ENCODE assay signal across 31 cellular contexts in the genomic region with DNA sequence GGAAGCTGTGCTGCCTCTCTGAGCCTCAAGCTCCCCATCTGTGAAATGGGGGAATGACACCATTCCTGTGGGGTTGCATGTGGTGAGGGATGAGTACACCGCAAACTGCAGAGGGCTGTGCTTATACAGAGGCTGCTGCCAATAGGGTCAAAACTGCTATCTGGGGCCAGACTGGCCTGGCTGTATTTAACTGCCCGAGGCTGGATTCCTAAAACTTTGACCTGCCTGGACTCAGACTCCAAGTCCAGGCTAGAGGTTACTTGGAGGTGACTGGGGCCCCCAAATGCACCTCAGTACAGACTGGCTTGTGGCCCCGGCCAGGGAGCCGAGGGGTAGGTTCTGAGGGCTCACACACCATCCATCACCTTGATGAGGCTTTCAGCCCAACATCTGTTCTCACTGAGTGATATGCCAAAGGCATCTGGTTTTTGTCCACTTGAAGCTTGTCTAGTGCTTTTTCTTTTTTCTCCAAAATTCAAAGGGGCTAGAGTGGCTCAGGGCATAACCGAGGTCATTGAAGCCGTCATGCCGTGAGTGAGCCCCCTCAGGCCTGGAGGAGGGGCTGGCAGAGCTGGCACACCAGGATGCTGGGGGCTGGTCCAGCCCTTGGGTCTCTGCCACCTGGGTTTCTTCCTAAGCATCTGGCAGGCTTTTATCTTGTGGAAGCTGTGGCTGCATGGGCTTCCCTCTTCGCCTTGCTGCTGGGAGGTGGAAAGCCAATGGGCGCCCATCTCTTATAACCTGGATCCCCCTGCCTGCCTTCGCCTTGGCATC. TPM values are rescaled to one million over a fixed set of nuclear protein-coding genes. Genes with fewer than 3 reads are reported as not detected.
A peak's percentile ranks its signal among the peaks of the same experiment; 100 is the strongest.
DNase-seq lines count a peak whose midpoint lies in the region; ATAC-seq, FAIRE-seq and TF ChIP-seq lines count a peak whose summit lies in the region.
"Had no signal": no experiment of that assay in that cellular context is flagged by ENCODE, and none has a peak within 500 bp of the region (broad histone marks: within the 10 kb centered on the region; RNA-seq: fewer than 3 reads in every experiment).

No MANE protein-coding gene starts in this region.

- TF ChIP-seq POLR2A in HepG2 (IDR thresholded peaks at IDR 0.05; ENCODE audit: insufficient read depth in 1 of 2, low read depth in 2 of 2, low read length in 2 of 2) = no peak
- TF ChIP-seq POLR2A in uterus (IDR thresholded peaks at IDR 0.05) = no peak

- WGBS in HepG2 (ENCODE audit: low lambda C conversion rate) = 87% methylated on average over 4 of the region's 10 CpGs

- H3K4me2 ChIP-seq in HepG2 (ENCODE audit: low read depth, low read length) = no peak overlapping the region
- H3K4me2 ChIP-seq: A549, hepatocyte had no signal

- H3K9ac ChIP-seq in HepG2 (ENCODE audit: insufficient read depth, low read depth, low read length) = no peak overlapping the region

- no peaks in the 10 kb centered on the region for H4K20me1 ChIP-seq in HepG2 (ENCODE audit: insufficient read depth, low read length)

- no peak for TF ChIP-seq RAD21 in HepG2 (CRISPR knock-in tag; IDR thresholded peaks at IDR 0.05)

- no peak overlapping the region for H2AFZ ChIP-seq in HepG2 (ENCODE audit: low read length)
- H2AFZ ChIP-seq: hepatocyte had no signal

- no peaks in the 10 kb centered on the region for H3K9me3 ChIP-seq in right atrium auricular region
- no peaks in the 10 kb centered on the region for H3K9me3 ChIP-seq in HepG2 (ENCODE audit: low read length)
- H3K9me3 ChIP-seq in uterus = no peaks in the 10 kb centered on the region
- H3K9me3 ChIP-seq: A549, thoracic aorta had no signal

- no TSS peak for BruUV-seq in HepG2 (replicated peaks; lab: Mats Ljungman, UMichigan)

- intact Hi-C loops in Right ventricle myocardium inferior (cut with DNase I) = no loop called here
- intact Hi-C loops in HepG2 (cut with micrococcal nuclease; ENCODE audit: unreplicated experiment) = no loop called here
- intact Hi-C loops in uterus (cut with DNase I; ENCODE audit: low total_unique reads) = no loop called here

- CTCF ChIA-PET in HepG2 (lab: Yijun Ruan, JAX; ENCODE audit: low intra/inter-chr PET ratio, low total read pairs) = no interaction called here

- H3K27ac ChIP-seq in right atrium auricular region = no peak overlapping the region
- H3K27ac ChIP-seq in HepG2 (ENCODE audit: extremely low read length, insufficient read depth, low read length) = no peak overlapping the region
- H3K27ac ChIP-seq in uterus = no peak overlapping the region
- H3K27ac ChIP-seq: A549, hepatocyte, thoracic aorta had no signal

- POLR2A ChIA-PET in HepG2 (lab: Yijun Ruan, JAX) = no interaction called here

- in situ Hi-C loops in HepG2 (cut with HindIII; ENCODE audit: extremely low pct_ligation_motif_present, low pct_unique_long_range_greater_than_20kb) = loop anchor here (10.0 kb wide), 1 partner anchor 106 kb away; the partner anchor contains the start of gene SCUBE1

- no peak for TF ChIP-seq CTCF in right atrium auricular region (IDR thresholded peaks at IDR 0.05)
- TF ChIP-seq CTCF in fibroblast of mammary gland (conservative IDR thresholded peaks at IDR 0.05; ENCODE audit: control insufficient read depth, insufficient read depth, low read depth, low read length) = no peak
- no peak for TF ChIP-seq CTCF in HepG2 (CRISPR knock-in tag; IDR thresholded peaks at IDR 0.05)
- TF ChIP-seq CTCF in uterus (IDR thresholded peaks at IDR 0.05) = no peak

- H3K36me3 ChIP-seq in right atrium auricular region (no peaks in the 10 kb centered on the region), HepG2 (replicated peaks in 1 of 2; ENCODE audit: control insufficient read depth in 1 of 2, insufficient read depth in 2 of 2, low read length in 2 of 2) (no peaks in the 10 kb centered on the region), uterus (no peaks in the 10 kb centered on the region)
- H3K36me3 ChIP-seq: thoracic aorta had no signal

- DNase-seq in Right ventricle myocardium inferior (ENCODE audit: missing footprints) (no peak), right atrium auricular region (ENCODE audit: low spot score) (no peak), fibroblast of mammary gland (ENCODE audit: low read depth) (peak; percentile 17), HepG2 (ENCODE audit: low spot score) (no peak), uterus (peak; percentile 27 to 58)
- DNase-seq in effector CD4-positive, alpha-beta T cell = no peak
- DNase-seq: activated CD4-positive, alpha-beta memory T cell treated with anti-CD3 and anti-CD28 coated beads for 36 hours; activated CD4-positive, CD25-positive, alpha-beta regulatory T cell treated with anti-CD3 and anti-CD28 coated beads, Interleukin-2, amount 50 U/mL, for 72 hours; activated naive CD4-positive, alpha-beta T cell; activated naive CD8-positive, alpha-beta T cell treated with anti-CD3 and anti-CD28 coated beads, Interleukin-2, amount 50 U/mL, for 24 hours; activated T-cell treated with anti-CD3 and anti-CD28 coated beads, Interleukin-2, amount 50 U/mL, for 72 hours; caudate nucleus; CD4-positive, alpha-beta memory T cell; cortex of kidney; erythroblast; foreskin melanocyte; H9; MV-4-11; NCI-H1436; NCI-H510A; PC-3; posterior cingulate gyrus; stimulated activated CD8-positive, alpha-beta memory T cell treated with anti-CD3 and anti-CD28 coated beads, Interleukin-4, amount 100 ng/mL, for 48 hours; stimulated activated naive CD8-positive, alpha-beta T cell treated with anti-CD3 and anti-CD28 coated beads, Interleukin-15, amount 100 ng/mL, for 72 hours had no signal

- no peak for FAIRE-seq in HepG2 (lab: Jason Lieb, UNC)
- FAIRE-seq: A549, D721Med, urothelium cell line had no signal

- H3K4me3 ChIP-seq in right atrium auricular region = no peak overlapping the region
- H3K4me3 ChIP-seq in fibroblast of mammary gland (ENCODE audit: control insufficient read depth, low read depth, low read length) = no peak overlapping the region
- no peak overlapping the region for H3K4me3 ChIP-seq in HepG2 (replicated peaks in 1 of 3; ENCODE audit: insufficient read depth in 1 of 3, low read depth in 2 of 3, low read length in 3 of 3)
- no peak overlapping the region for H3K4me3 ChIP-seq in uterus
- H3K4me3 ChIP-seq: A549, hepatocyte, thoracic aorta had no signal

- peak; percentile 23 for ATAC-seq in Right ventricle myocardium inferior
- ATAC-seq in HepG2 = no peak
- ATAC-seq in HG02571 (IDR thresholded peaks at IDR 0.05; ENCODE audit: unreplicated experiment) = no peak
- no peak for ATAC-seq in GM21576 (IDR thresholded peaks at IDR 0.05; ENCODE audit: unreplicated experiment)
- ATAC-seq: A549; activated naive CD8-positive, alpha-beta T cell treated with anti-CD3 and anti-CD28 coated beads, Interleukin-2, amount 50 U/mL, for 24 hours; activated T-cell treated with anti-CD3 and anti-CD28 coated beads, Interleukin-2, amount 50 U/mL, for 72 hours; PC-3; stimulated activated naive CD8-positive, alpha-beta T cell treated with anti-CD3 and anti-CD28 coated beads, Interleukin-15, amount 100 ng/mL, for 72 hours had no signal

- H3K79me2 ChIP-seq in HepG2 (ENCODE audit: insufficient read depth, low read length) = no peaks in the 10 kb centered on the region
- H3K79me2 ChIP-seq: hepatocyte had no signal

- H3K27me3 ChIP-seq in right atrium auricular region (no peaks in the 10 kb centered on the region), HepG2 (ENCODE audit: control insufficient read depth in 1 of 2, insufficient read depth in 2 of 2, low read length in 2 of 2) (peaks cover 0 to 9% of the 10 kb centered on the region in 2 experiments; a peak in 2 of 5 replicates), uterus (no peaks in the 10 kb centered on the region)
- H3K27me3 ChIP-seq: hepatocyte had no signal

- TF ChIP-seq EP300 in HepG2 (IDR thresholded peaks at IDR 0.05; ENCODE audit: low read depth in 2 of 2, low read length in 2 of 2) (no peak), HepG2 (CRISPR knock-in tag; IDR thresholded peaks at IDR 0.05; ENCODE audit: borderline replicate concordance) (no peak)

- H3K4me1 ChIP-seq in right atrium auricular region = peaks cover 0 to 42% of the 10 kb centered on the region in 2 donors
- peaks cover 85% of the 10 kb centered on the region for H3K4me1 ChIP-seq in HepG2 (ENCODE audit: insufficient read depth, low read length)
- H3K4me1 ChIP-seq in uterus = peaks cover 0 to 14% of the 10 kb centered on the region in 2 donors
- H3K4me1 ChIP-seq: A549 had no signal

TF ChIP-seq in HepG2, 621 proteins besides CTCF, POLR2A, EP300 and RAD21:
- TF ChIP-seq ZNF629 (CRISPR knock-in tag; conservative IDR thresholded peaks at IDR 0.05) (peak; percentile 65; the same call in 1 of the 2 replicates), NR2F1 (CRISPR knock-in tag; IDR thresholded peaks at IDR 0.05) (no peak), ZNF3 (CRISPR knock-in tag; IDR thresholded peaks at IDR 0.05) (no peak), HNRNPK (IDR thresholded peaks at IDR 0.05; ENCODE audit: low read depth, low read length, poor library complexity, severe bottlenecking) (no peak)
TF ChIP-seq in HepG2: peak in this region for 1.

RNA-seq across cellular contexts. Expression of gene TTLL12, which starts 52.4 kb away (rescaled TPM):
- total RNA-seq in Right ventricle myocardium inferior (13.2 TPM), right atrium auricular region (10 to 100 TPM; 11.4 to 15.1 TPM), HepG2 (2016; rRNA removed; fragmentation: Illumina TruSeq; extraction: Trizol) (34.1 and 38.1 TPM in 2 replicates), uterus (10 to 100 TPM in 2 of 4 donors, 1 to 10 TPM in 2; 6.7 to 29.7 (median 17.3) TPM)
- 6.3 and 6.6 TPM in 2 replicates for total RNA-seq in HepG2 (2016; cell fraction: cytosol; rRNA removed; fragmentation: Illumina TruSeq; extraction: Trizol; ENCODE audit: low read depth)
- total RNA-seq in HepG2 (2016; cell fraction: insoluble cytoplasmic fraction; rRNA removed; fragmentation: Illumina TruSeq; extraction: Trizol) = 28.8 and 39.8 TPM in 2 replicates
- 16.2 and 19.8 TPM in 2 replicates for total RNA-seq in HepG2 (2016; cell fraction: membrane; rRNA removed; fragmentation: Illumina TruSeq; extraction: Trizol)
- 17.4 and 21.4 TPM in 2 replicates for total RNA-seq in HepG2 (2016; cell fraction: nucleus; rRNA removed; fragmentation: Illumina TruSeq; extraction: Trizol)
- 11.9 and 16.9 TPM in 2 replicates for polyA plus RNA-seq in HepG2 (2011; rRNA removed)
- polyA plus RNA-seq in HepG2 (2011; cell fraction: cytosol; rRNA removed) = 9.1 and 12.7 TPM in 2 replicates
- polyA plus RNA-seq in HepG2 (2011; cell fraction: nucleus; rRNA removed) = 19.9 and 21.7 TPM in 2 replicates
- 16.6 and 24.0 TPM in 2 replicates for polyA plus RNA-seq in HepG2 (2012)
- polyA plus RNA-seq in HepG2 (2016; cell fraction: cytosol; fragmentation: Illumina TruSeq; extraction: Trizol; ENCODE audit: low read depth) = 3.3 and 3.4 TPM in 2 replicates
- polyA plus RNA-seq in HepG2 (2016; cell fraction: insoluble cytoplasmic fraction; fragmentation: Illumina TruSeq; extraction: Trizol; ENCODE audit: low read depth) = 31.2 and 38.2 TPM in 2 replicates
- 9.6 and 9.7 TPM in 2 replicates for polyA plus RNA-seq in HepG2 (2016; cell fraction: membrane; fragmentation: Illumina TruSeq; extraction: Trizol; ENCODE audit: low read depth)
- 32.8 and 35.2 TPM in 2 replicates for polyA plus RNA-seq in HepG2 (2016; cell fraction: nucleus; fragmentation: Illumina TruSeq; extraction: Trizol; ENCODE audit: insufficient read depth, low read depth)
- polyA minus RNA-seq in HepG2 (2011; rRNA and poly(A)+ RNA removed; ENCODE audit: low replicate concordance) = 43.9 and 71.0 TPM in 2 replicates
- polyA minus RNA-seq in HepG2 (2011; cell fraction: cytosol; rRNA and poly(A)+ RNA removed) = 11.3 and 11.7 TPM in 2 replicates
- polyA minus RNA-seq in HepG2 (2011; cell fraction: nucleus; rRNA and poly(A)+ RNA removed) = 6.5 and 7.7 TPM in 2 replicates

Comparison
In these comparisons a context has a peak if more than half of its experiments do, and no peak if none do; other contexts are left out.
1. DNase-seq: peak in fibroblast of mammary gland (single experiment) and uterus (2 of 2); none in Right ventricle myocardium inferior (single experiment), right atrium auricular region (single experiment), HepG2 (single experiment) and effector CD4-positive, alpha-beta T cell (single experiment).